In genomic region chr1:778451-779278, GRCh38 we compare ENCODE assay signal across 8 cellular contexts.
DNase-seq lines count a peak whose midpoint lies in the region; ATAC-seq lines count a peak whose summit lies in the region.
"Not testable (repeated sequence)": the region's sequence is repeated elsewhere in the genome, so short reads cannot be mapped to it uniquely, and the experiment has no call there.

No MANE protein-coding gene starts in this region.

- H3K27ac ChIP-seq in muscle layer of duodenum (ENCODE audit: low read length): peak overlapping the region; percentile 39

- H3K27ac Mint-ChIP-seq in activated naive CD4-positive, alpha-beta T cell treated with anti-CD3 and anti-CD28 coated beads, Interleukin-2, amount 50 U/mL, for 24 hours: peak overlapping the region; percentile 99

- peak overlapping the region; percentile 53 to 73 for H3K4me3 ChIP-seq in muscle layer of duodenum (ENCODE audit: low read depth in 1 of 2, low read length in 2 of 2)

- ATAC-seq in GM19328 (IDR thresholded peaks at IDR 0.05; ENCODE audit: unreplicated experiment): peak; percentile 100
- peak; percentile 99 for ATAC-seq in HG03139 (IDR thresholded peaks at IDR 0.05; ENCODE audit: unreplicated experiment)

- in situ Hi-C loops in SK-MEL-5 (cut with HindIII; ENCODE audit: low pct_unique_long_range_greater_than_20kb, low sequenced_read_pairs): not testable (repeated sequence)

- H3K36me3 Mint-ChIP-seq in activated naive CD4-positive, alpha-beta T cell treated with anti-CD3 and anti-CD28 coated beads, Interleukin-2, amount 50 U/mL, for 24 hours: not testable (repeated sequence)

- peak overlapping the region; percentile 96 for H3K4me3 Mint-ChIP-seq in activated naive CD4-positive, alpha-beta T cell treated with anti-CD3 and anti-CD28 coated beads, Interleukin-2, amount 50 U/mL, for 24 hours

- not testable (repeated sequence) for H3K4me1 Mint-ChIP-seq in activated naive CD4-positive, alpha-beta T cell treated with anti-CD3 and anti-CD28 coated beads, Interleukin-2, amount 50 U/mL, for 24 hours

- H3K36me3 ChIP-seq in muscle layer of duodenum (ENCODE audit: control insufficient read depth in 1 of 2, insufficient read depth in 2 of 2, low read length in 2 of 2): not testable (repeated sequence)

- DNase-seq in CD1c-positive myeloid dendritic cell (ENCODE audit: extremely low spot score) (peak; percentile 100), SK-MEL-5 (ENCODE audit: low read depth, low spot score) (peak; percentile 98), fibroblast of the conjunctiva (ENCODE audit: low read depth) (peak; percentile 98)
- peak; percentile 98 for DNase-seq in stimulated activated CD8-positive, alpha-beta memory T cell treated with anti-CD3 and anti-CD28 coated beads, Interleukin-12 subunit alpha, Interleukin-12 subunit beta, amount 100 ng/mL, for 4 hours (ENCODE audit: low read depth)

- not testable (repeated sequence) for H3K4me1 ChIP-seq in muscle layer of duodenum (ENCODE audit: control insufficient read depth in 1 of 2, insufficient read depth in 2 of 2, low read length in 2 of 2)

- H3K9me3 ChIP-seq in muscle layer of duodenum (ENCODE audit: control insufficient read depth in 1 of 2, low read length in 2 of 2): not testable (repeated sequence)

- not testable (repeated sequence) for H3K27me3 Mint-ChIP-seq in activated naive CD4-positive, alpha-beta T cell treated with anti-CD3 and anti-CD28 coated beads, Interleukin-2, amount 50 U/mL, for 24 hours

- not testable (repeated sequence) for H3K9me3 Mint-ChIP-seq in activated naive CD4-positive, alpha-beta T cell treated with anti-CD3 and anti-CD28 coated beads, Interleukin-2, amount 50 U/mL, for 24 hours

- not testable (repeated sequence) for H3K27me3 ChIP-seq in muscle layer of duodenum (ENCODE audit: low read depth, low read length)

Comparison
In these comparisons a context has a peak if more than half of its experiments do, and no peak if none do; other contexts are left out.
1. Peak in every context shown above with its lines: DNase-seq, ATAC-seq, H3K4me3 ChIP-seq and H3K27ac ChIP-seq.